Comparison of ENCODE assay signal across 2 cellular contexts in the genomic region with DNA sequence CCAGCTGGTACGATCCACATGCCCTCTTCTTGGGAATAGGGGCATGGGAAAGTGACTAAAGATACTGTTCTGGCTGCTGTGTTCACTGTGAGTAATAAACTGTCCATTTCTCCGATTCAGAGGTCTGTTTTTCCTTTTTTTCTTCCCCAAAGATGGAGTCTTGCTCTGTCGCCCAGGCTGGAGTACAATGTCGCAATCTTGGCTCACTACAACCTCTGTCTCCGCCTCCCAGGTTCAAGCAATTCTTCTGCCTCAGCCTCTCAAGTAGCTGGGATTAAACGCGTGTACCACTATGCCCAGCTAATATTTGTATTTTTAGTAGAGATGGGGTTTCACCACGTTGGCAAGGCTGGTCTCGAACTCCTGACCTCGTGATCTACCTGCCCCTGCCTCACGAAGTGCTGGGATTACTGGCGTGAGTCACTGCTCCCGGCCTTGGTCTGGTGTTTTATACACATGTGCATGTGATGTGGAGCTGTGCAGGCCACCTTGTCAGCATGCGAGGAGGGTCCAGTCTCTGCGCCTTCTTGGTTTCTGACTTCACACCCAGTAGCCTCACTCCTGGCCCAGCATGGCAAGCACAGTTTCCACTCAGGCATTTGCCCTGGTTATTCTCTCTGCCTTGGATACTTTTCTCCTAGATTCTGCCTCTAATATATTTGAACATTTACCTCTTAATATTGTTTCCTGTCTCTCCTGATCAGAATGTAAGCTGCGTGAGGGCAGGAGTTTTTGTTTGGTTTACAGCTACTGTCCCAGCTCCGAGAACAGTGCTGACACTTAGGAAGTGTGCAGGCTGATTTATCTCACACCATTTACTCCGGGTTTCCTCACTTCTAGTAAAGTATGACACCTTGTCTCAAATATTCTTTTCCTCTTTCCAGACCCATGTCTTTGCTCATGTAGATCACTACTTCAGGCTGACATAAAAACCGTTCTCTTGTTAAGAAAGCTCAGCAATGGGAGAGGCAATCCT.
TF ChIP-seq lines count a peak whose summit lies in the region.

No MANE protein-coding gene starts in this region.

TF ChIP-seq in SK-N-SH, 30 proteins besides CTCF, POLR2A, EP300 and RAD21 (continued from another document):
- TF ChIP-seq, protein P1, sequence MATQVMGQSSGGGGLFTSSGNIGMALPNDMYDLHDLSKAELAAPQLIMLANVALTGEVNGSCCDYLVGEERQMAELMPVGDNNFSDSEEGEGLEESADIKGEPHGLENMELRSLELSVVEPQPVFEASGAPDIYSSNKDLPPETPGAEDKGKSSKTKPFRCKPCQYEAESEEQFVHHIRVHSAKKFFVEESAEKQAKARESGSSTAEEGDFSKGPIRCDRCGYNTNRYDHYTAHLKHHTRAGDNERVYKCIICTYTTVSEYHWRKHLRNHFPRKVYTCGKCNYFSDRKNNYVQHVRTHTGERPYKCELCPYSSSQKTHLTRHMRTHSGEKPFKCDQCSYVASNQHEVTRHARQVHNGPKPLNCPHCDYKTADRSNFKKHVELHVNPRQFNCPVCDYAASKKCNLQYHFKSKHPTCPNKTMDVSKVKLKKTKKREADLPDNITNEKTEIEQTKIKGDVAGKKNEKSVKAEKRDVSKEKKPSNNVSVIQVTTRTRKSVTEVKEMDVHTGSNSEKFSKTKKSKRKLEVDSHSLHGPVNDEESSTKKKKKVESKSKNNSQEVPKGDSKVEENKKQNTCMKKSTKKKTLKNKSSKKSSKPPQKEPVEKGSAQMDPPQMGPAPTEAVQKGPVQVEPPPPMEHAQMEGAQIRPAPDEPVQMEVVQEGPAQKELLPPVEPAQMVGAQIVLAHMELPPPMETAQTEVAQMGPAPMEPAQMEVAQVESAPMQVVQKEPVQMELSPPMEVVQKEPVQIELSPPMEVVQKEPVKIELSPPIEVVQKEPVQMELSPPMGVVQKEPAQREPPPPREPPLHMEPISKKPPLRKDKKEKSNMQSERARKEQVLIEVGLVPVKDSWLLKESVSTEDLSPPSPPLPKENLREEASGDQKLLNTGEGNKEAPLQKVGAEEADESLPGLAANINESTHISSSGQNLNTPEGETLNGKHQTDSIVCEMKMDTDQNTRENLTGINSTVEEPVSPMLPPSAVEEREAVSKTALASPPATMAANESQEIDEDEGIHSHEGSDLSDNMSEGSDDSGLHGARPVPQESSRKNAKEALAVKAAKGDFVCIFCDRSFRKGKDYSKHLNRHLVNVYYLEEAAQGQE (IDR thresholded peaks at IDR 0.05; ENCODE audit: low read depth, low read length): no peak
- TF ChIP-seq MEF2A (IDR thresholded peaks at IDR 0.05; ENCODE audit: borderline replicate concordance, low read depth) (no peak), ELF1 (IDR thresholded peaks at IDR 0.05) (no peak), RXRA (IDR thresholded peaks at IDR 0.05; ENCODE audit: borderline replicate concordance, low read depth) (no peak), EZH2phosphoT487 (IDR thresholded peaks at IDR 0.05; ENCODE audit: borderline replicate concordance, low read depth) (no peak), SIN3A (IDR thresholded peaks at IDR 0.05; ENCODE audit: borderline replicate concordance, low read depth, low read length) (no peak), FOXJ3 (CRISPR knock-in tag; IDR thresholded peaks at IDR 0.05) (no peak), YY1 (IDR thresholded peaks at IDR 0.05; ENCODE audit: low read depth) (no peak), CHD2 (IDR thresholded peaks at IDR 0.05; ENCODE audit: low read length, partially characterized antibody) (no peak), JUND (IDR thresholded peaks at IDR 0.05) (no peak), GABPA (IDR thresholded peaks at IDR 0.05; ENCODE audit: low read depth) (no peak)
- TF ChIP-seq, protein P2, sequence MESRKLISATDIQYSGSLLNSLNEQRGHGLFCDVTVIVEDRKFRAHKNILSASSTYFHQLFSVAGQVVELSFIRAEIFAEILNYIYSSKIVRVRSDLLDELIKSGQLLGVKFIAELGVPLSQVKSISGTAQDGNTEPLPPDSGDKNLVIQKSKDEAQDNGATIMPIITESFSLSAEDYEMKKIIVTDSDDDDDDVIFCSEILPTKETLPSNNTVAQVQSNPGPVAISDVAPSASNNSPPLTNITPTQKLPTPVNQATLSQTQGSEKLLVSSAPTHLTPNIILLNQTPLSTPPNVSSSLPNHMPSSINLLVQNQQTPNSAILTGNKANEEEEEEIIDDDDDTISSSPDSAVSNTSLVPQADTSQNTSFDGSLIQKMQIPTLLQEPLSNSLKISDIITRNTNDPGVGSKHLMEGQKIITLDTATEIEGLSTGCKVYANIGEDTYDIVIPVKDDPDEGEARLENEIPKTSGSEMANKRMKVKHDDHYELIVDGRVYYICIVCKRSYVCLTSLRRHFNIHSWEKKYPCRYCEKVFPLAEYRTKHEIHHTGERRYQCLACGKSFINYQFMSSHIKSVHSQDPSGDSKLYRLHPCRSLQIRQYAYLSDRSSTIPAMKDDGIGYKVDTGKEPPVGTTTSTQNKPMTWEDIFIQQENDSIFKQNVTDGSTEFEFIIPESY (IDR thresholded peaks at IDR 0.05; ENCODE audit: borderline replicate concordance, low read depth): no peak

TF ChIP-seq in SK-N-SH treated with all-trans-retinoic acid at 6 μM for 48 hours, 23 proteins besides CTCF, POLR2A, EP300 and RAD21 (continued from another document):
- TF ChIP-seq, protein P3, sequence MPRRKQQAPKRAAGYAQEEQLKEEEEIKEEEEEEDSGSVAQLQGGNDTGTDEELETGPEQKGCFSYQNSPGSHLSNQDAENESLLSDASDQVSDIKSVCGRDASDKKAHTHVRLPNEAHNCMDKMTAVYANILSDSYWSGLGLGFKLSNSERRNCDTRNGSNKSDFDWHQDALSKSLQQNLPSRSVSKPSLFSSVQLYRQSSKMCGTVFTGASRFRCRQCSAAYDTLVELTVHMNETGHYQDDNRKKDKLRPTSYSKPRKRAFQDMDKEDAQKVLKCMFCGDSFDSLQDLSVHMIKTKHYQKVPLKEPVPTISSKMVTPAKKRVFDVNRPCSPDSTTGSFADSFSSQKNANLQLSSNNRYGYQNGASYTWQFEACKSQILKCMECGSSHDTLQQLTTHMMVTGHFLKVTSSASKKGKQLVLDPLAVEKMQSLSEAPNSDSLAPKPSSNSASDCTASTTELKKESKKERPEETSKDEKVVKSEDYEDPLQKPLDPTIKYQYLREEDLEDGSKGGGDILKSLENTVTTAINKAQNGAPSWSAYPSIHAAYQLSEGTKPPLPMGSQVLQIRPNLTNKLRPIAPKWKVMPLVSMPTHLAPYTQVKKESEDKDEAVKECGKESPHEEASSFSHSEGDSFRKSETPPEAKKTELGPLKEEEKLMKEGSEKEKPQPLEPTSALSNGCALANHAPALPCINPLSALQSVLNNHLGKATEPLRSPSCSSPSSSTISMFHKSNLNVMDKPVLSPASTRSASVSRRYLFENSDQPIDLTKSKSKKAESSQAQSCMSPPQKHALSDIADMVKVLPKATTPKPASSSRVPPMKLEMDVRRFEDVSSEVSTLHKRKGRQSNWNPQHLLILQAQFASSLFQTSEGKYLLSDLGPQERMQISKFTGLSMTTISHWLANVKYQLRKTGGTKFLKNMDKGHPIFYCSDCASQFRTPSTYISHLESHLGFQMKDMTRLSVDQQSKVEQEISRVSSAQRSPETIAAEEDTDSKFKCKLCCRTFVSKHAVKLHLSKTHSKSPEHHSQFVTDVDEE (CRISPR knock-in tag; IDR thresholded peaks at IDR 0.05): no peak
- TF ChIP-seq SNAI2 (CRISPR knock-in tag; IDR thresholded peaks at IDR 0.05) (no peak), OSR1 (CRISPR knock-in tag; IDR thresholded peaks at IDR 0.05) (no peak), ZC3H10 (CRISPR knock-in tag; IDR thresholded peaks at IDR 0.05) (no peak), GLIS3 (CRISPR knock-in tag; IDR thresholded peaks at IDR 0.05) (no peak), CSDC2 (CRISPR knock-in tag; IDR thresholded peaks at IDR 0.05) (no peak), ESRRG (CRISPR knock-in tag; IDR thresholded peaks at IDR 0.05) (no peak), ZFP30 (CRISPR knock-in tag; IDR thresholded peaks at IDR 0.05) (no peak), TCF4 (CRISPR knock-in tag; IDR thresholded peaks at IDR 0.05; ENCODE audit: borderline replicate concordance) (no peak)
- TF ChIP-seq, protein P4, sequence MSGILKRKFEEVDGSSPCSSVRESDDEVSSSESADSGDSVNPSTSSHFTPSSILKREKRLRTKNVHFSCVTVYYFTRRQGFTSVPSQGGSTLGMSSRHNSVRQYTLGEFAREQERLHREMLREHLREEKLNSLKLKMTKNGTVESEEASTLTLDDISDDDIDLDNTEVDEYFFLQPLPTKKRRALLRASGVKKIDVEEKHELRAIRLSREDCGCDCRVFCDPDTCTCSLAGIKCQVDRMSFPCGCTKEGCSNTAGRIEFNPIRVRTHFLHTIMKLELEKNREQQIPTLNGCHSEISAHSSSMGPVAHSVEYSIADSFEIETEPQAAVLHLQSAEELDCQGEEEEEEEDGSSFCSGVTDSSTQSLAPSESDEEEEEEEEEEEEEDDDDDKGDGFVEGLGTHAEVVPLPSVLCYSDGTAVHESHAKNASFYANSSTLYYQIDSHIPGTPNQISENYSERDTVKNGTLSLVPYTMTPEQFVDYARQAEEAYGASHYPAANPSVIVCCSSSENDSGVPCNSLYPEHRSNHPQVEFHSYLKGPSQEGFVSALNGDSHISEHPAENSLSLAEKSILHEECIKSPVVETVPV (CRISPR knock-in tag; IDR thresholded peaks at IDR 0.05): no peak
- TF ChIP-seq, protein P5, sequence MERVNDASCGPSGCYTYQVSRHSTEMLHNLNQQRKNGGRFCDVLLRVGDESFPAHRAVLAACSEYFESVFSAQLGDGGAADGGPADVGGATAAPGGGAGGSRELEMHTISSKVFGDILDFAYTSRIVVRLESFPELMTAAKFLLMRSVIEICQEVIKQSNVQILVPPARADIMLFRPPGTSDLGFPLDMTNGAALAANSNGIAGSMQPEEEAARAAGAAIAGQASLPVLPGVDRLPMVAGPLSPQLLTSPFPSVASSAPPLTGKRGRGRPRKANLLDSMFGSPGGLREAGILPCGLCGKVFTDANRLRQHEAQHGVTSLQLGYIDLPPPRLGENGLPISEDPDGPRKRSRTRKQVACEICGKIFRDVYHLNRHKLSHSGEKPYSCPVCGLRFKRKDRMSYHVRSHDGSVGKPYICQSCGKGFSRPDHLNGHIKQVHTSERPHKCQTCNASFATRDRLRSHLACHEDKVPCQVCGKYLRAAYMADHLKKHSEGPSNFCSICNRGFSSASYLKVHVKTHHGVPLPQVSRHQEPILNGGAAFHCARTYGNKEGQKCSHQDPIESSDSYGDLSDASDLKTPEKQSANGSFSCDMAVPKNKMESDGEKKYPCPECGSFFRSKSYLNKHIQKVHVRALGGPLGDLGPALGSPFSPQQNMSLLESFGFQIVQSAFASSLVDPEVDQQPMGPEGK (CRISPR knock-in tag; IDR thresholded peaks at IDR 0.05; ENCODE audit: borderline replicate concordance): no peak
- TF ChIP-seq, protein P6, sequence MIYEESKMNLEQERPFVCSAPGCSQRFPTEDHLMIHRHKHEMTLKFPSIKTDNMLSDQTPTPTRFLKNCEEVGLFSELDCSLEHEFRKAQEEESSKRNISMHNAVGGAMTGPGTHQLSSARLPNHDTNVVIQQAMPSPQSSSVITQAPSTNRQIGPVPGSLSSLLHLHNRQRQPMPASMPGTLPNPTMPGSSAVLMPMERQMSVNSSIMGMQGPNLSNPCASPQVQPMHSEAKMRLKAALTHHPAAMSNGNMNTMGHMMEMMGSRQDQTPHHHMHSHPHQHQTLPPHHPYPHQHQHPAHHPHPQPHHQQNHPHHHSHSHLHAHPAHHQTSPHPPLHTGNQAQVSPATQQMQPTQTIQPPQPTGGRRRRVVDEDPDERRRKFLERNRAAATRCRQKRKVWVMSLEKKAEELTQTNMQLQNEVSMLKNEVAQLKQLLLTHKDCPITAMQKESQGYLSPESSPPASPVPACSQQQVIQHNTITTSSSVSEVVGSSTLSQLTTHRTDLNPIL (CRISPR knock-in tag; IDR thresholded peaks at IDR 0.05; ENCODE audit: low read depth): no peak
TF ChIP-seq in SK-N-SH treated with all-trans-retinoic acid at 6 μM for 48 hours: peak in this region for 0.
